18 cellular contexts compared by ENCODE assay signal in the genomic region with DNA sequence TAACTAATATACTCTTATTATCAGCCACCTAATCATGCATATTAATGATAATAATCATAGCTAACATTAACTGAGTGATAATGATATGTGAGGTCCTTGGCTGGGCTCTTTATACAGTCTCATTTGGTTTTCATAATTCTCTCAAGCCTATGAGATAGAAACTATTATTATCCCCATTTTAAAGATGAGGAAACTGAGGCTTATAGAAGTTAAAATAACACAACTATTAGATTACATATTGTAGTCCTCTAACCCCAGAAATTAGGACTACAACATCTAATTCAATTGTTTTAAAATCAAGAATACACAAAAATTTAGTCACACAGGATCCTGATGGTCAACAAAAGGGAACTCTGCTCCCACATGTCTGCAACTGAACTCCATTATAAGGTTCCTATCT.
DNase-seq lines count a peak whose midpoint lies in the region; ATAC-seq, FAIRE-seq and TF ChIP-seq lines count a peak whose summit lies in the region.
"Had no signal": no experiment of that assay in that cellular context is flagged by ENCODE, and none has a peak within 500 bp of the region (broad histone marks: within the 10 kb centered on the region; RNA-seq: fewer than 3 reads in every experiment).

No MANE protein-coding gene starts in this region.

- H3K27ac Mint-ChIP-seq in natural killer cell = peak overlapping the region; percentile 12 to 30
- peak overlapping the region in 1 of 2 donors; percentile 45 for H3K27ac Mint-ChIP-seq in natural killer cell treated with Interleukin-12 subunit alpha and Interleukin-12 subunit beta and Interleukin-15 and Interleukin-18, amount 100 ng/mL, for 72 hours
- H3K27ac Mint-ChIP-seq in type B pancreatic cell = no peak overlapping the region
- H3K27ac Mint-ChIP-seq: B cell had no signal

- no peak overlapping the region for H2BK120ac ChIP-seq in IMR-90 (ENCODE audit: low read depth, low read length)

- CTCF ChIA-PET in IMR-90 (lab: Yijun Ruan, JAX) = no interaction called here
- CTCF ChIA-PET in K562 (lab: Yijun Ruan, JAX; ENCODE audit: low intra/inter-chr PET ratio) = no interaction called here
- CTCF ChIA-PET in SK-N-SH (lab: Yijun Ruan, JAX) = interaction anchor here (1.2 kb wide), 1 partner anchor 25 kb away, joined by 5 read pairs; no protein-coding TSS in a partner anchor

- H3K9me2 ChIP-seq in SK-N-SH = no peaks in the 10 kb centered on the region

- no peak for TF ChIP-seq RAD21 in IMR-90 (IDR thresholded peaks at IDR 0.05; ENCODE audit: low read length)
- TF ChIP-seq RAD21 in K562 (CRISPR knock-in tag; conservative IDR thresholded peaks at IDR 0.05 in 1 of 2, IDR thresholded peaks at IDR 0.05 in 1 of 2) = no peak
- TF ChIP-seq RAD21 in SK-N-SH (IDR thresholded peaks at IDR 0.05; ENCODE audit: low read length) = no peak

- no peak overlapping the region for H2BK5ac ChIP-seq in IMR-90 (ENCODE audit: low read depth, low read length, poor library complexity, severe bottlenecking)

- no peak overlapping the region for H3K14ac ChIP-seq in IMR-90 (replicated peaks; ENCODE audit: low read depth, low read length)

- no peak overlapping the region for H2AK9ac ChIP-seq in IMR-90 (replicated peaks; ENCODE audit: low read depth, low read length, poor library complexity)

- dilution Hi-C loops in IMR-90 (cut with HindIII; ENCODE audit: low sequenced_read_pairs, unreplicated experiment) = no loop called here

- H3K4me1 Mint-ChIP-seq in natural killer cell = peaks cover 21 to 40% of the 10 kb centered on the region in 2 donors
- peaks cover 18 to 34% of the 10 kb centered on the region in 2 donors for H3K4me1 Mint-ChIP-seq in natural killer cell treated with Interleukin-12 subunit alpha and Interleukin-12 subunit beta and Interleukin-15 and Interleukin-18, amount 100 ng/mL, for 72 hours (ENCODE audit: low read depth in 2 of 2)
- peaks cover 2% of the 10 kb centered on the region for H3K4me1 Mint-ChIP-seq in type B pancreatic cell (ENCODE audit: unreplicated experiment)
- H3K4me1 Mint-ChIP-seq: B cell had no signal

- peaks cover 62% of the 10 kb centered on the region for H3F3A ChIP-seq in SK-N-SH (replicated peaks; ENCODE audit: insufficient read depth)

- H3K4me2 ChIP-seq in IMR-90 (ENCODE audit: low read depth, low read length) (no peak overlapping the region), K562 (ENCODE audit: insufficient read depth, low read length) (no peak overlapping the region), SK-N-SH (no peak overlapping the region)
- H3K4me2 ChIP-seq: BLaER1 treated with 17β-estradiol and CSF1 and Interleukin-3, amounts not matched to agents 10 nM and 100 nM had no signal

- no peak for DNase-seq in natural killer cell
- no peak for DNase-seq in natural killer cell treated with Interleukin-12 subunit alpha and Interleukin-12 subunit beta and Interleukin-15 and Interleukin-18, amount 100 ng/mL, for 72 hours (ENCODE audit: low spot score)
- no peak for DNase-seq in IMR-90
- no peak for DNase-seq in K562 (ENCODE audit: extremely low read depth in 1 of 4, low spot score in 3 of 4)
- no peak for DNase-seq in SK-N-SH
- DNase-seq in activated CD4-positive, alpha-beta T cell treated with anti-CD3 and anti-CD28 coated beads, Interleukin-2, amount 50 U/mL, for 48 hours = no peak
- DNase-seq in type B pancreatic cell (ENCODE audit: extremely low spot score, unreplicated experiment) = no peak
- DNase-seq: 8988T, Caco-2, DMS79 treated with DMSO at 0.1 percent for 48 hours, GF-D8, GOT3, H7, HFFc6 had no signal

- no peaks in the 10 kb centered on the region for H3K79me2 ChIP-seq in K562 (ENCODE audit: control insufficient read depth, insufficient read depth, low read length)
- peaks cover 11% of the 10 kb centered on the region; the same call in 1 of the 2 replicates for H3K79me2 ChIP-seq in SK-N-SH (ENCODE audit: insufficient read depth)

- H3K27me3 ChIP-seq in IMR-90 (ENCODE audit: control insufficient read depth, insufficient read depth, low read length) = no peaks in the 10 kb centered on the region
- H3K27me3 ChIP-seq in K562 (ENCODE audit: control insufficient read depth in 2 of 2, insufficient read depth in 2 of 2, low read length in 2 of 2) = no peaks in the 10 kb centered on the region
- H3K27me3 ChIP-seq in neutrophil = no peaks in the 10 kb centered on the region
- no peaks in the 10 kb centered on the region for H3K27me3 ChIP-seq in SK-N-SH (ENCODE audit: insufficient read depth)
- H3K27me3 ChIP-seq: BLaER1 treated with 17β-estradiol and CSF1 and Interleukin-3, amounts not matched to agents 10 nM and 100 nM had no signal

- H3K27me3 Mint-ChIP-seq in natural killer cell (ENCODE audit: low read depth in 2 of 2) (no peaks in the 10 kb centered on the region), type B pancreatic cell (no peaks in the 10 kb centered on the region)
- H3K27me3 Mint-ChIP-seq in natural killer cell treated with Interleukin-12 subunit alpha and Interleukin-12 subunit beta and Interleukin-15 and Interleukin-18, amount 100 ng/mL, for 72 hours = no peaks in the 10 kb centered on the region
- H3K27me3 Mint-ChIP-seq: B cell had no signal

- H3K4ac ChIP-seq in IMR-90 (ENCODE audit: low read depth, low read length) = no peak overlapping the region

- POLR2A ChIA-PET in IMR-90 (lab: Charles Lee; ENCODE audit: unreplicated experiment) = no interaction called here
- POLR2A ChIA-PET in K562 (lab: Yijun Ruan, JAX) = no interaction called here
- POLR2A ChIA-PET in SK-N-SH (lab: Yijun Ruan, JAX) = no interaction called here

- peaks cover 5% of the 10 kb centered on the region; the same call in 1 of the 2 replicates for H3K9me1 ChIP-seq in IMR-90 (ENCODE audit: insufficient read depth, low read length)
- no peaks in the 10 kb centered on the region for H3K9me1 ChIP-seq in K562 (ENCODE audit: control insufficient read depth, insufficient read depth, low read length)

- H4K8ac ChIP-seq in IMR-90 (ENCODE audit: low read depth in 2 of 2, low read length in 2 of 2) = no peak overlapping the region

- H3K9me3 Mint-ChIP-seq in natural killer cell (no peaks in the 10 kb centered on the region), type B pancreatic cell (no peaks in the 10 kb centered on the region)
- H3K9me3 Mint-ChIP-seq in natural killer cell treated with Interleukin-12 subunit alpha and Interleukin-12 subunit beta and Interleukin-15 and Interleukin-18, amount 100 ng/mL, for 72 hours = no peaks in the 10 kb centered on the region
- H3K9me3 Mint-ChIP-seq: HFFc6 had no signal

- H3K4me1 ChIP-seq in IMR-90 (ENCODE audit: control insufficient read depth, insufficient read depth, low read length) = peaks cover 4% of the 10 kb centered on the region
- H3K4me1 ChIP-seq in K562 (replicated peaks in 1 of 2; ENCODE audit: control insufficient read depth in 2 of 2, insufficient read depth in 2 of 2, low read length in 2 of 2) = no peaks in the 10 kb centered on the region
- H3K4me1 ChIP-seq in neutrophil (ENCODE audit: control insufficient read depth in 1 of 2, insufficient read depth in 1 of 2, low read depth in 1 of 2, low read length in 1 of 2) = peaks cover 26 to 39% of the 10 kb centered on the region in 2 experiments
- H3K4me1 ChIP-seq in SK-N-SH (ENCODE audit: control insufficient read depth in 1 of 2, insufficient read depth in 2 of 2, low read depth in 1 of 2, low read length in 1 of 2) = peaks cover 0 to 44% of the 10 kb centered on the region in 2 experiments
- H3K4me1 ChIP-seq: Caco-2 had no signal

- H3K36me3 ChIP-seq in IMR-90 (ENCODE audit: control insufficient read depth, insufficient read depth, low read length) (peaks cover 53% of the 10 kb centered on the region), K562 (ENCODE audit: control insufficient read depth, insufficient read depth, low read length) (no peaks in the 10 kb centered on the region), neutrophil (peaks cover 75% of the 10 kb centered on the region), SK-N-SH (replicated peaks in 1 of 2; ENCODE audit: control insufficient read depth in 1 of 2, insufficient read depth in 2 of 2, low read length in 1 of 2) (peaks cover 72 to 74% of the 10 kb centered on the region in 2 experiments)

- peaks cover 13 to 44% of the 10 kb centered on the region in 2 experiments for H3K79me1 ChIP-seq in IMR-90 (ENCODE audit: low read depth in 1 of 2, low read length in 2 of 2)

- BruUV-seq in IMR-90 (replicated peaks; lab: Mats Ljungman, UMichigan) = TSS peak; percentile 10
- BruUV-seq in K562 (replicated peaks; lab: Mats Ljungman, UMichigan) = no TSS peak

- no peak for FAIRE-seq in K562 (lab: Jason Lieb, UNC)

- H3K9me3 ChIP-seq in IMR-90 (ENCODE audit: control insufficient read depth, insufficient read depth, low read length) = no peaks in the 10 kb centered on the region
- no peaks in the 10 kb centered on the region for H3K9me3 ChIP-seq in K562 (replicated peaks; ENCODE audit: control insufficient read depth, insufficient read depth, low read depth, low read length)
- H3K9me3 ChIP-seq in neutrophil = no peaks in the 10 kb centered on the region
- no peaks in the 10 kb centered on the region for H3K9me3 ChIP-seq in SK-N-SH
- H3K9me3 ChIP-seq: BLaER1 treated with 17β-estradiol and CSF1 and Interleukin-3, amounts not matched to agents 10 nM and 100 nM; Caco-2 had no signal

- TF ChIP-seq POLR2A in IMR-90 (IDR thresholded peaks at IDR 0.05; ENCODE audit: low read depth, low read length) (no peak), K562 (conservative IDR thresholded peaks at IDR 0.05) (no peak)

- H4K20me1 ChIP-seq in IMR-90 (ENCODE audit: insufficient read depth, low read length) (no peaks in the 10 kb centered on the region), K562 (replicated peaks; ENCODE audit: control insufficient read depth, insufficient read depth, low read length) (no peaks in the 10 kb centered on the region), SK-N-SH (ENCODE audit: insufficient read depth) (no peaks in the 10 kb centered on the region)
- H4K20me1 ChIP-seq: BLaER1 treated with 17β-estradiol and CSF1 and Interleukin-3, amounts not matched to agents 10 nM and 100 nM had no signal

- no peak overlapping the region for H4K5ac ChIP-seq in IMR-90 (ENCODE audit: low read depth, low read length)

- no peak overlapping the region for H3K27ac ChIP-seq in IMR-90 (ENCODE audit: insufficient read depth, low read length)
- no peak overlapping the region for H3K27ac ChIP-seq in K562 (ENCODE audit: extremely low read depth, low read depth, low read length)
- peak overlapping the region; percentile 8 for H3K27ac ChIP-seq in neutrophil
- no peak overlapping the region for H3K27ac ChIP-seq in SK-N-SH (ENCODE audit: low read depth in 2 of 2, low read length in 1 of 2)
- H3K27ac ChIP-seq: BLaER1 treated with 17β-estradiol and CSF1 and Interleukin-3, amounts not matched to agents 10 nM and 100 nM had no signal

- H3K23ac ChIP-seq in IMR-90 (ENCODE audit: low read depth, low read length) = no peak overlapping the region

- no peak overlapping the region for H3K56ac ChIP-seq in IMR-90 (ENCODE audit: extremely low read depth, insufficient read depth, low read length)

- peaks cover 16% of the 10 kb centered on the region for H3K36me3 Mint-ChIP-seq in natural killer cell
- peaks cover 17% of the 10 kb centered on the region for H3K36me3 Mint-ChIP-seq in natural killer cell treated with Interleukin-12 subunit alpha and Interleukin-12 subunit beta and Interleukin-15 and Interleukin-18, amount 100 ng/mL, for 72 hours
- H3K36me3 Mint-ChIP-seq in type B pancreatic cell = peaks cover 44% of the 10 kb centered on the region

- no peak overlapping the region for H2AK5ac ChIP-seq in IMR-90 (ENCODE audit: low read depth, low read length)

- H3K18ac ChIP-seq in IMR-90 (ENCODE audit: low read depth, low read length) = no peak overlapping the region

- no peak for TF ChIP-seq CTCF in natural killer cell (IDR thresholded peaks at IDR 0.05)
- no peak for TF ChIP-seq CTCF in IMR-90 (conservative IDR thresholded peaks at IDR 0.05; ENCODE audit: low read depth, low read length)
- no peak for TF ChIP-seq CTCF in K562 (IDR thresholded peaks at IDR 0.05 in 2 of 3, conservative IDR thresholded peaks at IDR 0.05 in 1 of 3; ENCODE audit: insufficient read depth in 2 of 3, low read depth in 1 of 3, low read length in 3 of 3)
- no peak for TF ChIP-seq CTCF in neutrophil (IDR thresholded peaks at IDR 0.05)
- no peak for TF ChIP-seq CTCF in SK-N-SH (IDR thresholded peaks at IDR 0.05)
- TF ChIP-seq CTCF in type B pancreatic cell (conservative IDR thresholded peaks at IDR 0.05) = no peak

- in situ Hi-C loops in IMR-90 (cut with MboI; ENCODE audit: low sequenced_read_pairs) = no loop called here
- in situ Hi-C loops in K562 (cut with MboI) = no loop called here

- H3K9ac ChIP-seq in IMR-90 (ENCODE audit: low read depth, low read length) = no peak overlapping the region
- H3K9ac ChIP-seq in K562 (ENCODE audit: insufficient read depth in 1 of 2, low read depth in 2 of 2, low read length in 2 of 2) = no peak overlapping the region
- H3K9ac ChIP-seq in SK-N-SH = no peak overlapping the region
- H3K9ac ChIP-seq: BLaER1 treated with 17β-estradiol and CSF1 and Interleukin-3, amounts not matched to agents 10 nM and 100 nM had no signal

- H3K4me3 ChIP-seq in IMR-90 (ENCODE audit: insufficient read depth, low read depth, low read length) = no peak overlapping the region
- no peak overlapping the region for H3K4me3 ChIP-seq in K562
- H3K4me3 ChIP-seq in neutrophil (ENCODE audit: low read depth in 1 of 2, low read length in 1 of 2) = no peak overlapping the region
- H3K4me3 ChIP-seq in SK-N-SH (ENCODE audit: low read depth in 2 of 2, low read length in 1 of 2) = no peak overlapping the region
- H3K4me3 ChIP-seq: BLaER1 treated with 17β-estradiol and CSF1 and Interleukin-3, amounts not matched to agents 10 nM and 100 nM had no signal

- H2AFZ ChIP-seq in IMR-90 (replicated peaks; ENCODE audit: low read length, poor library complexity) = no peak overlapping the region
- H2AFZ ChIP-seq in K562 (ENCODE audit: low read depth, low read length) = no peak overlapping the region
- H2AFZ ChIP-seq in SK-N-SH (ENCODE audit: low read depth) = no peak overlapping the region

- H2BK15ac ChIP-seq in IMR-90 (ENCODE audit: low read depth, low read length) = no peak overlapping the region

- H4K91ac ChIP-seq in IMR-90 (ENCODE audit: insufficient read depth, low read depth, low read length) = no peak overlapping the region

- ATAC-seq in natural killer cell = no peak
- ATAC-seq in natural killer cell treated with Interleukin-12 subunit alpha and Interleukin-12 subunit beta and Interleukin-15 and Interleukin-18, amount 100 ng/mL, for 72 hours = no peak
- no peak for ATAC-seq in IMR-90 (ENCODE audit: low read depth)
- ATAC-seq in K562 = no peak
- ATAC-seq: HCT116 had no signal

- TF ChIP-seq EP300 in K562 (IDR thresholded peaks at IDR 0.05; ENCODE audit: low read length) = no peak
- no peak for TF ChIP-seq EP300 in SK-N-SH (IDR thresholded peaks at IDR 0.05; ENCODE audit: borderline replicate concordance in 1 of 2, low read depth in 1 of 2, low read length in 1 of 2)

- H3K4me3 Mint-ChIP-seq in natural killer cell (no peak overlapping the region), type B pancreatic cell (no peak overlapping the region)
- H3K4me3 Mint-ChIP-seq in natural killer cell treated with Interleukin-12 subunit alpha and Interleukin-12 subunit beta and Interleukin-15 and Interleukin-18, amount 100 ng/mL, for 72 hours = no peak overlapping the region
- H3K4me3 Mint-ChIP-seq: B cell, HFFc6 had no signal

- intact Hi-C loops in natural killer cell (cut with micrococcal nuclease) (no loop called here), IMR-90 (cut with micrococcal nuclease) (no loop called here), K562 (cut with micrococcal nuclease) (no loop called here)

- no peak overlapping the region for H2BK20ac ChIP-seq in IMR-90 (ENCODE audit: low read depth, low read length)
